17 cellular contexts compared by ENCODE assay signal in the genomic region with DNA sequence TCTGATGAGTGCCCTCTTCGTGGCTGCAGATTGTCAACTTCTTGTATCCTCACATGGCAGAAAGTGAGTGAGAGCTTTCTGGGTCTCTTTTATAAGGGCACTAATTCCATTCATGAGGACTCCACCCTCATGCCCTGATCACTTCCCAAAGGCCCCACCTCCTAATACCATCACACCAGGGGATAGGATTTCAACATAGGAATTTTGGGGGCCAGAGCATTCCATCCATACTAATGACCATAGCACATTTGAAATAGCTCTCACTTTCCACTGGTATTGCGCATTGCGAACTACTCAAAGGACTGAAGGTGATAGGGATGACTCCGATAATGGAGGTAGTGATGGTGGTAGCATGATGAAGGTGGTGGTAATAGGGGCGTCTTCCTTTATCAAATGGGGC.
A peak's percentile ranks its signal among the peaks of the same experiment; 100 is the strongest.
DNase-seq lines count a peak whose midpoint lies in the region; ATAC-seq and TF ChIP-seq lines count a peak whose summit lies in the region.
"Had no signal": no experiment of that assay in that cellular context is flagged by ENCODE, and none has a peak within 500 bp of the region (broad histone marks: within the 10 kb centered on the region; RNA-seq: fewer than 3 reads in every experiment).

No MANE protein-coding gene starts in this region.

- intact Hi-C loops in uterus (cut with DNase I; ENCODE audit: low total_unique reads), result no loop called here

- no peak overlapping the region for H4K8ac ChIP-seq in H9 (replicated peaks; ENCODE audit: insufficient read length, low read depth, low read length)

- CTCF ChIA-PET in WTC11 (lab: Charles Lee), result interaction anchor here (1.5 kb wide), 1 partner anchor 384 kb away, joined by 5 read pairs; no protein-coding TSS in a partner anchor

- H3K23ac ChIP-seq in H9 (ENCODE audit: insufficient read length, low read depth, low read length), result no peak overlapping the region

- no peak overlapping the region for H3K4me3 Mint-ChIP-seq in WTC11
- no peak overlapping the region for H3K4me3 Mint-ChIP-seq in mesothelial cell of epicardium
- H3K4me3 Mint-ChIP-seq in H9, result no peak overlapping the region
- H3K4me3 Mint-ChIP-seq: CD4-positive, alpha-beta T cell; HFFc6 had no signal

- no peak overlapping the region for H4K5ac ChIP-seq in H9 (ENCODE audit: insufficient read length, low read depth, low read length)

- H3K27me3 Mint-ChIP-seq in WTC11 (ENCODE audit: low read depth), result no peaks in the 10 kb centered on the region
- H3K27me3 Mint-ChIP-seq in mesothelial cell of epicardium (ENCODE audit: low read depth), result no peaks in the 10 kb centered on the region
- H3K27me3 Mint-ChIP-seq in H9 (ENCODE audit: low read depth), result no peaks in the 10 kb centered on the region
- H3K27me3 Mint-ChIP-seq: CD4-positive, alpha-beta T cell had no signal

- H2BK15ac ChIP-seq in H9 (ENCODE audit: low read depth, low read length), result no peak overlapping the region

- H2BK20ac ChIP-seq in H9 (ENCODE audit: low read depth, low read length, poor library complexity, severe bottlenecking), result no peak overlapping the region

- H3K36me3 Mint-ChIP-seq in WTC11, result peaks cover 24% of the 10 kb centered on the region
- peaks cover 23% of the 10 kb centered on the region for H3K36me3 Mint-ChIP-seq in mesothelial cell of epicardium
- H3K36me3 Mint-ChIP-seq in H9 (ENCODE audit: insufficient read depth in 1 of 3, low read depth in 3 of 3), result peaks cover 9 to 31% (median 24%) of the 10 kb centered on the region in 3 experiments; a peak in 6 of 7 replicates

- no CpG with 5 or more reads among the region's 5 CpGs for WGBS in H9 (ENCODE audit: extremely low coverage, insufficient read length, low lambda C conversion rate)

- no peak overlapping the region for H2BK12ac ChIP-seq in H9 (ENCODE audit: insufficient read length, low read depth, low read length)

- H3K18ac ChIP-seq in H9 (ENCODE audit: insufficient read length, low read depth, low read length), result no peak overlapping the region

- H2AK5ac ChIP-seq in H9 (ENCODE audit: insufficient read length, low read length), result no peak overlapping the region

- ATAC-seq in DND-41 (ENCODE audit: insufficient read depth, low read depth) (no peak), WTC11 (peak; percentile 26; the same call in 1 of the 2 replicates), HG02610 (IDR thresholded peaks at IDR 0.05; ENCODE audit: unreplicated experiment) (no peak)
- ATAC-seq: K562 had no signal

- H3K4me1 Mint-ChIP-seq in WTC11, result peaks cover 36% of the 10 kb centered on the region
- peaks cover 41% of the 10 kb centered on the region for H3K4me1 Mint-ChIP-seq in mesothelial cell of epicardium
- H3K4me1 Mint-ChIP-seq in H9, result peaks cover 20 to 34% of the 10 kb centered on the region in 2 experiments

- H2AFZ ChIP-seq in DND-41 (ENCODE audit: low read depth, low read length) (no peak overlapping the region), H9 (ENCODE audit: low read length) (no peak overlapping the region)

- TF ChIP-seq POLR2A in uterus (IDR thresholded peaks at IDR 0.05), result no peak

- peaks cover 26% of the 10 kb centered on the region for H3K9me3 Mint-ChIP-seq in WTC11
- peaks cover 15% of the 10 kb centered on the region for H3K9me3 Mint-ChIP-seq in mesothelial cell of epicardium
- peaks cover 4 to 10% of the 10 kb centered on the region in 2 experiments; a peak in 4 of 5 replicates for H3K9me3 Mint-ChIP-seq in H9
- H3K9me3 Mint-ChIP-seq: CD4-positive, alpha-beta T cell; HFFc6 had no signal

- peak overlapping the region; percentile 68 for H3K27ac ChIP-seq in DND-41 (ENCODE audit: low read length)
- peak overlapping the region; percentile 58 to 59 for H3K27ac ChIP-seq in uterus
- no peak overlapping the region for H3K27ac ChIP-seq in H9 (ENCODE audit: insufficient read length, low read depth, low read length)

- no peak for DNase-seq in DND-41
- no peak for DNase-seq in WTC11 (ENCODE audit: low spot score)
- no peak for DNase-seq in mesothelial cell of epicardium (ENCODE audit: low spot score in 2 of 2, unreplicated experiment in 2 of 2)
- no peak for DNase-seq in uterus
- DNase-seq in H9, result no peak
- DNase-seq in KBM-7, result no peak
- DNase-seq: ACHN; C1 segment of cervical spinal cord; Calu3; CD4-positive, alpha-beta T cell; DMS 273 treated with DMSO at 0.1 percent for 48 hours; EL; GOT3; HCEC 1CT; HFFc6 had no signal

- no peak overlapping the region for H3K4me3 ChIP-seq in DND-41 (ENCODE audit: low read depth in 1 of 2, low read length in 2 of 2)
- no peak overlapping the region for H3K4me3 ChIP-seq in uterus
- H3K4me3 ChIP-seq: K562 had no signal

- no peak overlapping the region for H3K4me2 ChIP-seq in DND-41 (ENCODE audit: insufficient read depth, low read length)
- H3K4me2 ChIP-seq in H9 (ENCODE audit: insufficient read depth, insufficient read length, low read length), result no peak overlapping the region

- no peak overlapping the region for H3K14ac ChIP-seq in H9 (ENCODE audit: insufficient read depth, low read length)

- H3K27ac Mint-ChIP-seq in WTC11 (peak overlapping the region; percentile 73), mesothelial cell of epicardium (peak overlapping the region; percentile 81), H9 (peak overlapping the region in 1 of 3 experiments; percentile 46; a peak in 1 of 7 replicates)
- H3K27ac Mint-ChIP-seq: CD4-positive, alpha-beta T cell; HFFc6 had no signal

- H3K27me3 ChIP-seq in DND-41 (ENCODE audit: insufficient read depth, low read length, poor library complexity) (no peaks in the 10 kb centered on the region), uterus (no peaks in the 10 kb centered on the region), H9 (ENCODE audit: insufficient read depth, low read length) (no peaks in the 10 kb centered on the region)

- H3K9me3 ChIP-seq in DND-41 (ENCODE audit: insufficient read depth, low read length, severe bottlenecking), result no peaks in the 10 kb centered on the region
- no peaks in the 10 kb centered on the region for H3K9me3 ChIP-seq in uterus
- no peaks in the 10 kb centered on the region for H3K9me3 ChIP-seq in H9 (ENCODE audit: control insufficient read depth, low read depth, low read length)

- H3K36me3 ChIP-seq in DND-41 (ENCODE audit: insufficient read depth, low read length) (no peaks in the 10 kb centered on the region), uterus (no peaks in the 10 kb centered on the region)

- H3K56ac ChIP-seq in H9 (ENCODE audit: insufficient read length, low read depth, low read length), result no peak overlapping the region

- H3K23me2 ChIP-seq in H9 (ENCODE audit: insufficient read length, low read depth, low read length, poor library complexity, severe bottlenecking), result no peaks in the 10 kb centered on the region

- no peak overlapping the region for H3T11ph ChIP-seq in H9 (ENCODE audit: low read length)

- H3K9ac ChIP-seq in DND-41 (ENCODE audit: low read depth, low read length) (no peak overlapping the region), H9 (ENCODE audit: extremely low read depth, insufficient read length, low read length) (no peak overlapping the region)

- POLR2A ChIA-PET in WTC11 (lab: Charles Lee), result interaction anchor here (0.5 kb wide), 1 partner anchor 1476 kb away, joined by 7 read pairs; no protein-coding TSS in a partner anchor

- H3K4ac ChIP-seq in H9 (ENCODE audit: low read depth, low read length), result no peak overlapping the region

- H4K20me1 ChIP-seq in DND-41 (ENCODE audit: insufficient read depth, low read length), result no peaks in the 10 kb centered on the region
- H4K20me1 ChIP-seq in H9 (ENCODE audit: control insufficient read depth, insufficient read depth, insufficient read length), result no peaks in the 10 kb centered on the region

- H3K79me1 ChIP-seq in H9 (ENCODE audit: insufficient read depth, low read depth, low read length, poor library complexity, severe bottlenecking), result no peaks in the 10 kb centered on the region

- H4K91ac ChIP-seq in H9 (ENCODE audit: insufficient read length, low read depth, low read length), result no peak overlapping the region

- no peak overlapping the region for H2BK5ac ChIP-seq in H9 (ENCODE audit: insufficient read length, low read length)

- H3K79me2 ChIP-seq in DND-41 (ENCODE audit: insufficient read depth, low read length), result peaks cover 8% of the 10 kb centered on the region; the same call in 1 of the 2 replicates
- H3K79me2 ChIP-seq in H9 (ENCODE audit: insufficient read depth, low read length), result peaks cover 4% of the 10 kb centered on the region; the same call in 1 of the 2 replicates

- TF ChIP-seq CTCF in DND-41 (IDR thresholded peaks at IDR 0.05; ENCODE audit: borderline replicate concordance, extremely low read depth, low read length, poor library complexity, severe bottlenecking) (no peak), WTC11 (IDR thresholded peaks at IDR 0.05) (no peak), mesothelial cell of epicardium (IDR thresholded peaks at IDR 0.05; ENCODE audit: unreplicated experiment) (no peak), uterus (IDR thresholded peaks at IDR 0.05) (no peak), H9 (conservative IDR thresholded peaks at IDR 0.05) (no peak)

- in situ Hi-C loops in KBM-7 (cut with MboI; ENCODE audit: low pct_unique_long_range_greater_than_20kb, low sequenced_read_pairs), result no loop called here

- H2BK120ac ChIP-seq in H9 (ENCODE audit: low read depth, low read length, poor library complexity, severe bottlenecking), result no peak overlapping the region

- H3K4me1 ChIP-seq in DND-41 (ENCODE audit: insufficient read depth, low read length) (peaks cover 27% of the 10 kb centered on the region), uterus (no peaks in the 10 kb centered on the region), H9 (ENCODE audit: insufficient read depth, low read length) (no peaks in the 10 kb centered on the region; the same call in 1 of the 2 replicates)

TF ChIP-seq in WTC11, 78 proteins besides CTCF, POLR2A, EP300 and RAD21:
- no peak for TF ChIP-seq ZNF317 (CRISPR knock-in tag; IDR thresholded peaks at IDR 0.05; ENCODE audit: borderline replicate concordance, low read depth)
- TF ChIP-seq FOXP1 (CRISPR knock-in tag; IDR thresholded peaks at IDR 0.05; ENCODE audit: borderline replicate concordance), result no peak
- TF ChIP-seq, protein P1, sequence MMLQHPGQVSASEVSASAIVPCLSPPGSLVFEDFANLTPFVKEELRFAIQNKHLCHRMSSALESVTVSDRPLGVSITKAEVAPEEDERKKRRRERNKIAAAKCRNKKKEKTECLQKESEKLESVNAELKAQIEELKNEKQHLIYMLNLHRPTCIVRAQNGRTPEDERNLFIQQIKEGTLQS (CRISPR knock-in tag; conservative IDR thresholded peaks at IDR 0.05), result no peak
- TF ChIP-seq ZNF121 (CRISPR knock-in tag; IDR thresholded peaks at IDR 0.05), result no peak
- TF ChIP-seq IRF2 (CRISPR knock-in tag; IDR thresholded peaks at IDR 0.05; ENCODE audit: borderline replicate concordance, low read depth), result no peak
